9 cellular contexts compared by ENCODE assay signal in the genomic region with DNA sequence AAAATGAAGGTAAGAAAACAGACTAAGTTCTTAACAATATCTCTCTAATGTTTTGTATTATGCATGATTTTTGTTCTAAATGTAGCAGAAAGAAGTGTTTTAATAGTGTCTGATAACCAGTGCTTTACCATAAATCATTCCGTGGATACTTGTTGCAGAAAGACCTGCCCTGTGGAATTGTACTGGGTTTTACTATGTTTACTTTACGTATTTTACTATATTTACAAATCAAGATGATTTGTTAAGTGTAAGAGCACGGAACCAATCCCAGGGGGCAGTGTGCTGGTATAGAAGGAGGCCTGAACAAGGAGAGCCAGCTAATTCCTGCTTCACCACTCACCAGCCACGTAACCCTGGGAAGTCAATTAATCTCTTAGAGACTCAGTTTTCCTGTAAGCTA. TPM values are rescaled to one million over a fixed set of nuclear protein-coding genes. Genes with fewer than 3 reads are reported as not detected.
DNase-seq lines count a peak whose midpoint lies in the region; TF ChIP-seq lines count a peak whose summit lies in the region.
"Had no signal": no experiment of that assay in that cellular context is flagged by ENCODE, and none has a peak within 500 bp of the region (broad histone marks: within the 10 kb centered on the region; RNA-seq: fewer than 3 reads in every experiment).

No MANE protein-coding gene starts in this region.

- DNase-seq in SIG-M5 treated with dmso at 0.1 percent for 504 hours (lab: John Stamatoyannopoulos, UW; ENCODE audit: unreplicated experiment) (peak; percentile 20), SIG-M5 (lab: John Stamatoyannopoulos, UW) (no peak), NCI-H82 treated with DMSO at 0.1 percent for 48 hours (lab: John Stamatoyannopoulos, UW; ENCODE audit: unreplicated experiment) (peak; percentile 46), epithelial cell of proximal tubule (ENCODE audit: low read depth) (no peak), type B pancreatic cell (ENCODE audit: extremely low spot score, unreplicated experiment) (no peak), amniotic stem cell (lab: John Stamatoyannopoulos, UW) (no peak)
- DNase-seq in effector CD4-positive, alpha-beta T cell = no peak
- no peak for DNase-seq in effector memory CD4-positive, alpha-beta T cell

- no peaks in the 10 kb centered on the region for H3K36me3 ChIP-seq in effector memory CD4-positive, alpha-beta T cell (ENCODE audit: control insufficient read depth, insufficient read depth, low read length)

- H3K4me3 Mint-ChIP-seq in type B pancreatic cell = no peak overlapping the region

- H3K4me1 Mint-ChIP-seq in type B pancreatic cell (ENCODE audit: unreplicated experiment) = peaks cover 18% of the 10 kb centered on the region

- peak; percentile 33 for TF ChIP-seq CTCF in epithelial cell of proximal tubule (conservative IDR thresholded peaks at IDR 0.05; ENCODE audit: low read depth, low read length)
- peak; percentile 55 for TF ChIP-seq CTCF in type B pancreatic cell (conservative IDR thresholded peaks at IDR 0.05)

- H3K27ac Mint-ChIP-seq in type B pancreatic cell = peak overlapping the region; percentile 59

- H3K4me3 ChIP-seq in epithelial cell of proximal tubule (ENCODE audit: low read depth, low read length) = no peak overlapping the region
- H3K4me3 ChIP-seq in effector memory CD4-positive, alpha-beta T cell (ENCODE audit: insufficient read depth, low read depth, low read length, poor library complexity, severe bottlenecking) = no peak overlapping the region

- no peaks in the 10 kb centered on the region for H3K36me3 Mint-ChIP-seq in type B pancreatic cell

- H3K27ac ChIP-seq in effector memory CD4-positive, alpha-beta T cell (ENCODE audit: insufficient read depth, low read length, poor library complexity, severe bottlenecking) = no peak overlapping the region

- no peaks in the 10 kb centered on the region for H3K27me3 ChIP-seq in effector memory CD4-positive, alpha-beta T cell (replicated peaks; ENCODE audit: control insufficient read depth, insufficient read depth, low read length, poor library complexity, severe bottlenecking)

- no peaks in the 10 kb centered on the region for H3K9me3 Mint-ChIP-seq in type B pancreatic cell

- no peaks in the 10 kb centered on the region for H3K4me1 ChIP-seq in effector memory CD4-positive, alpha-beta T cell (ENCODE audit: control insufficient read depth, insufficient read depth, low read length, poor library complexity, severe bottlenecking)

- no peaks in the 10 kb centered on the region for H3K9me3 ChIP-seq in effector memory CD4-positive, alpha-beta T cell (ENCODE audit: control insufficient read depth, low read length)

- peaks cover 68% of the 10 kb centered on the region for H3K27me3 Mint-ChIP-seq in type B pancreatic cell

RNA-seq across cellular contexts. Expression of a gene that starts 1.4 kb away (rescaled TPM):
- total RNA-seq in epithelial cell of proximal tubule (not detected in 2 replicates), type B pancreatic cell (ENCODE audit: low replicate concordance) (0.17 TPM in 2 replicates)
- total RNA-seq: ureter had no signal

RNA-seq across cellular contexts. Expression of a gene that starts 30.7 kb away (rescaled TPM):
- total RNA-seq in epithelial cell of proximal tubule = 11.6 and 23.4 TPM in 2 replicates
- 22.7 and 46.9 TPM in 2 replicates for total RNA-seq in type B pancreatic cell (ENCODE audit: low replicate concordance)

Comparison
In these comparisons a context has a peak if more than half of its experiments do, and no peak if none do; other contexts are left out.
1. DNase-seq: peak in SIG-M5 treated with dmso at 0.1 percent for 504 hours (single experiment) and NCI-H82 treated with DMSO at 0.1 percent for 48 hours (single experiment); none in SIG-M5 (single experiment), epithelial cell of proximal tubule (single experiment), type B pancreatic cell (single experiment), effector CD4-positive, alpha-beta T cell (single experiment), effector memory CD4-positive, alpha-beta T cell (0 of 3) and amniotic stem cell (single experiment).